Comparison of ENCODE assay signal across 1 cellular context in genomic region chr19:56120371-56121179, GRCh38.
TF ChIP-seq lines count a peak whose summit lies in the region.

No MANE protein-coding gene starts in this region.

TF ChIP-seq in HepG2, 621 proteins besides CTCF, POLR2A, EP300 and RAD21 (continued from another document and continues in another):
- TF ChIP-seq AHDC1 (CRISPR knock-in tag; IDR thresholded peaks at IDR 0.05; ENCODE audit: borderline replicate concordance) (no peak), DNMT3B (CRISPR knock-in tag; conservative IDR thresholded peaks at IDR 0.05) (no peak), ZNF879 (CRISPR knock-in tag; IDR thresholded peaks at IDR 0.05) (no peak), TRIM22 (IDR thresholded peaks at IDR 0.05) (no peak), ZNF17 (CRISPR knock-in tag; IDR thresholded peaks at IDR 0.05) (no peak), GRHL1 (CRISPR knock-in tag; conservative IDR thresholded peaks at IDR 0.05) (no peak), ZNF350 (CRISPR knock-in tag; IDR thresholded peaks at IDR 0.05; ENCODE audit: borderline replicate concordance, low read depth) (0 out of 2 replicates have a peak, but pooled peaks have one; percentile 49), MYNN (CRISPR knock-in tag; IDR thresholded peaks at IDR 0.05; ENCODE audit: low read depth) (0 out of 2 replicates have a peak, but pooled peaks have one; percentile 61), ZNF12 (CRISPR knock-in tag; IDR thresholded peaks at IDR 0.05) (peak; percentile 78), GMEB2 (CRISPR knock-in tag; IDR thresholded peaks at IDR 0.05; ENCODE audit: low read depth) (no peak), ZNF510 (CRISPR knock-in tag; IDR thresholded peaks at IDR 0.05; ENCODE audit: low read depth) (no peak), NAIF1 (CRISPR knock-in tag; IDR thresholded peaks at IDR 0.05; ENCODE audit: borderline replicate concordance) (no peak; the same call in 1 of the 2 replicates), ZNF280D (CRISPR knock-in tag; IDR thresholded peaks at IDR 0.05) (no peak), ZBTB25 (CRISPR knock-in tag; IDR thresholded peaks at IDR 0.05) (peak; percentile 93), ZGPAT (CRISPR knock-in tag; IDR thresholded peaks at IDR 0.05) (peak; percentile 84), ZNF3 (CRISPR knock-in tag; IDR thresholded peaks at IDR 0.05) (no peak), POGK (CRISPR knock-in tag; conservative IDR thresholded peaks at IDR 0.05) (peak; percentile 75; the same call in 1 of the 2 replicates), ZNF740 (CRISPR knock-in tag; IDR thresholded peaks at IDR 0.05) (peak; percentile 92), GATA4 (IDR thresholded peaks at IDR 0.05; ENCODE audit: borderline replicate concordance, low read depth) (no peak), PCBP1 (IDR thresholded peaks at IDR 0.05; ENCODE audit: borderline replicate concordance, low read depth, low read length) (peak; percentile 73; the same call in 1 of the 2 replicates), XRCC5 (optimal IDR thresholded peaks at IDR 0.05; ENCODE audit: low read length) (no peak), ZNF660 (CRISPR knock-in tag; IDR thresholded peaks at IDR 0.05; ENCODE audit: borderline replicate concordance, low read depth) (no peak), ZFX (CRISPR knock-in tag; IDR thresholded peaks at IDR 0.05; ENCODE audit: low read depth) (peak; percentile 91), MXD4 (CRISPR knock-in tag; IDR thresholded peaks at IDR 0.05) (peak; percentile 88; the same call in 1 of the 2 replicates), FOXA3 (CRISPR knock-in tag; IDR thresholded peaks at IDR 0.05) (peak; percentile 63; the same call in 1 of the 2 replicates), HNRNPUL1 (IDR thresholded peaks at IDR 0.05; ENCODE audit: low read depth, low read length) (no peak), ZNF615 (CRISPR knock-in tag; IDR thresholded peaks at IDR 0.05; ENCODE audit: borderline replicate concordance) (no peak), ZNF230 (CRISPR knock-in tag; IDR thresholded peaks at IDR 0.05) (peak; percentile 48; the same call in 1 of the 2 replicates), TEF (CRISPR knock-in tag; IDR thresholded peaks at IDR 0.05) (no peak), U2AF2 (IDR thresholded peaks at IDR 0.05; ENCODE audit: low read depth, low read length) (no peak), ZBTB44 (CRISPR knock-in tag; IDR thresholded peaks at IDR 0.05) (no peak; the same call in 1 of the 2 replicates)
